Comparison of ENCODE assay signal across 18 cellular contexts in the genomic region with DNA sequence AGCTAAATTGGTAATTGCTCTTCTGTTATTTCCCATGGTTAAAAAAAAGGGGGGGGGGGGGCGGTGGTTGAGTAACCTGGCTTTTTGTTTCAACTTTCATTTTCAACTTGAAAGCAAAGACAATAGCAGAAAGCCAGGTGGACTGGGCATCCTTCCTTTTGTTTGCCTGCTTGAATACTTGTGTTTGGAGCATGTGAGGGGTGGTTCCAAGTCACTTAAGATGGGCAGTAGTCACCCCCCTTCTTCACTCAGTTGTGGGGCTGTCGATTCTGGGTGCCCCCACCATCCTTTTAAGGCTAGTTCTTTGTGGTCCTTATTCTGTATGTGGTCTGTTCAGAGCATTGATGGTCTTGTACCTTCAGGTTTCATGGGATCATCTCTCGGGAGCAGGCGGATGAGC.
DNase-seq lines count a peak whose midpoint lies in the region; ATAC-seq and TF ChIP-seq lines count a peak whose summit lies in the region.
"Had no signal": no experiment of that assay in that cellular context is flagged by ENCODE, and none has a peak within 500 bp of the region (broad histone marks: within the 10 kb centered on the region; RNA-seq: fewer than 3 reads in every experiment).

No MANE protein-coding gene starts in this region.

- no peak overlapping the region for H3K4me3 Mint-ChIP-seq in stimulated activated effector memory CD8-positive, alpha-beta T cell treated with anti-CD3 and anti-CD28 coated beads, Interleukin-12 subunit alpha, Interleukin-12 subunit beta, amount 100 ng/mL, for 72 hours
- no peak overlapping the region for H3K4me3 Mint-ChIP-seq in CD14-positive monocyte
- H3K4me3 Mint-ChIP-seq: CD4-positive, alpha-beta memory T cell had no signal

- peak; percentile 86 for DNase-seq in NCI-H2107 treated with DMSO at 0.1 percent for 48 hours (lab: John Stamatoyannopoulos, UW; ENCODE audit: unreplicated experiment)
- DNase-seq in NCI-H2107 (lab: John Stamatoyannopoulos, UW), result no peak
- DNase-seq in NCI-H1105 treated with DMSO at 0.1 percent for 48 hours (lab: John Stamatoyannopoulos, UW), result peak; percentile 54
- DNase-seq in NCI-H748 treated with DMSO at 0.1 percent for 48 hours (lab: John Stamatoyannopoulos, UW), result peak; percentile 71
- no peak for DNase-seq in stimulated activated effector memory CD8-positive, alpha-beta T cell treated with anti-CD3 and anti-CD28 coated beads, Interleukin-12 subunit alpha, Interleukin-12 subunit beta, amount 100 ng/mL, for 72 hours (ENCODE audit: low spot score in 2 of 2)
- no peak for DNase-seq in NOMO-1 treated with dmso at 0.1 percent for 144 hours (lab: John Stamatoyannopoulos, UW; ENCODE audit: unreplicated experiment)
- no peak for DNase-seq in CD14-positive monocyte (ENCODE audit: low spot score)
- DNase-seq: Calu3; CD4-positive, alpha-beta memory T cell; MV-4-11; NCI-H1694; NCI-H524; RPMI8226; SHP77 treated with DMSO at 0.1 percent for 48 hours; SK-N-SH had no signal

- peak overlapping the region; percentile 22 for H3K27ac Mint-ChIP-seq in stimulated activated effector memory CD8-positive, alpha-beta T cell treated with anti-CD3 and anti-CD28 coated beads, Interleukin-12 subunit alpha, Interleukin-12 subunit beta, amount 100 ng/mL, for 72 hours
- peak overlapping the region in 1 of 7 donors; percentile 3 for H3K27ac Mint-ChIP-seq in CD14-positive monocyte
- H3K27ac Mint-ChIP-seq: CD4-positive, alpha-beta memory T cell had no signal

- H3K4me1 Mint-ChIP-seq in stimulated activated effector memory CD8-positive, alpha-beta T cell treated with anti-CD3 and anti-CD28 coated beads, Interleukin-12 subunit alpha, Interleukin-12 subunit beta, amount 100 ng/mL, for 72 hours, result no peaks in the 10 kb centered on the region
- H3K4me1 Mint-ChIP-seq in CD14-positive monocyte, result peaks cover 3% of the 10 kb centered on the region
- H3K4me1 Mint-ChIP-seq: CD4-positive, alpha-beta memory T cell had no signal

- no peaks in the 10 kb centered on the region for H3K36me3 Mint-ChIP-seq in stimulated activated effector memory CD8-positive, alpha-beta T cell treated with anti-CD3 and anti-CD28 coated beads, Interleukin-12 subunit alpha, Interleukin-12 subunit beta, amount 100 ng/mL, for 72 hours
- H3K36me3 Mint-ChIP-seq in CD14-positive monocyte, result peaks cover 45 to 61% of the 10 kb centered on the region in 2 donors

- H3K9me3 Mint-ChIP-seq in stimulated activated effector memory CD8-positive, alpha-beta T cell treated with anti-CD3 and anti-CD28 coated beads, Interleukin-12 subunit alpha, Interleukin-12 subunit beta, amount 100 ng/mL, for 72 hours, result no peaks in the 10 kb centered on the region
- no peaks in the 10 kb centered on the region for H3K9me3 Mint-ChIP-seq in CD14-positive monocyte
- H3K9me3 Mint-ChIP-seq: CD4-positive, alpha-beta memory T cell had no signal

- TF ChIP-seq CTCF in CD14-positive monocyte (IDR thresholded peaks at IDR 0.05), result no peak

- H3K27me3 Mint-ChIP-seq in CD14-positive monocyte (ENCODE audit: low read depth in 3 of 3), result peaks cover 1 to 2% (median 2%) of the 10 kb centered on the region in 3 donors
- H3K27me3 Mint-ChIP-seq: CD4-positive, alpha-beta memory T cell had no signal

- intact Hi-C loops in CD14-positive monocyte (cut with micrococcal nuclease), result no loop called here

- no peak for ATAC-seq in stimulated activated effector memory CD8-positive, alpha-beta T cell treated with anti-CD3 and anti-CD28 coated beads, Interleukin-12 subunit alpha, Interleukin-12 subunit beta, amount 100 ng/mL, for 72 hours
- ATAC-seq in HG03025 (IDR thresholded peaks at IDR 0.05; ENCODE audit: low FRiP score, unreplicated experiment), result no peak
- ATAC-seq: A549, K562 had no signal

Comparison
In these comparisons a context has a peak if more than half of its experiments do, and no peak if none do; other contexts are left out.
1. DNase-seq: peak in NCI-H2107 treated with DMSO at 0.1 percent for 48 hours (single experiment), NCI-H1105 treated with DMSO at 0.1 percent for 48 hours (single experiment) and NCI-H748 treated with DMSO at 0.1 percent for 48 hours (single experiment); none in NCI-H2107 (single experiment), stimulated activated effector memory CD8-positive, alpha-beta T cell treated with anti-CD3 and anti-CD28 coated beads, Interleukin-12 subunit alpha, Interleukin-12 subunit beta, amount 100 ng/mL, for 72 hours (0 of 2), NOMO-1 treated with dmso at 0.1 percent for 144 hours (single experiment) and CD14-positive monocyte (single experiment).